In the genomic region with DNA sequence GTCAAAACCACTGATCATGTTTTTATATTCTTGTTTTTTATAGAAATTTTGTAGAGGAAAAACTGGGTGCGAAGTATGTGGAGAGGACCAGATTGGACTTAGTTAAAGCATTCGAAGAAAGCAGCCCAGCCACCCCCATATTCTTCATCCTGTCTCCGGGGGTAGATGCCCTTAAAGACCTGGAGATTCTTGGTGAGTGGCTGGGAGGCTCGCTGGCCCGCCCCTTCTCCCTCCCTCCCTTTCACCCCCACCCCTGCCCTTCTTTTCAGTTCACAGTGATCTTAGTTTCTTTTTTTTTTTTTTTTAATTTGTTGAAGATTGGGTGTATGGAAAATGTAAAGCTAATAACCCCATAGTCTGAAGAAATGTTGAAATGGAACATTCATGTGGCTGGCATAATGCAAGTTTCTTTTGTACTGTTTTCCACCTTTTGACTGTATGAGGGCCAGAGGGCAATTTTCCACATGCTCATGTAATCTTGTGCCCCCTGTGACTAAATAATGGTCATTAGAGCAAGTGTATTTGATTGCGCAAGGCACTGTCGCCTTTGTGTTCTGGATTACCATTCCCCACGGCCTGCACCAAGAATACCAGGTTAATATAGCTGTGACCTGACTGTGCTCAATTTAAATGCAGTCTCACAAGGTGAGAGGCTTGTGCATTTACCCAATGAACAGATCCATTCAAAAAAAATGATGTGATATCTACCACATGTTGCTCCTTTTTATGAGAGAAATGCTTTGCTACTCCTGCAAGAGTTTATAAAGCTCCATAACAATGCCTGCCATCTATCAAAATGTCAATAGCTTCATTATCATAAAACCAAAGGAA, we compare ENCODE assay signal across 33 cellular contexts.
DNase-seq lines count a peak whose midpoint lies in the region; ATAC-seq and TF ChIP-seq lines count a peak whose summit lies in the region.
"Had no signal": no experiment of that assay in that cellular context is flagged by ENCODE, and none has a peak within 500 bp of the region (broad histone marks: within the 10 kb centered on the region; RNA-seq: fewer than 3 reads in every experiment).

No MANE protein-coding gene starts in this region.

- WGBS in HUES64, result 70% methylated on average over 3 of the region's 8 CpGs
- WGBS in iPS DF 6.9 (ENCODE audit: insufficient coverage, insufficient read length), result no CpG with 5 or more reads among the region's 8 CpGs

- peaks cover 9% of the 10 kb centered on the region; the same call in 2 of the 3 replicates for H3K36me3 Mint-ChIP-seq in GM23338 (ENCODE audit: low read depth)
- H3K36me3 Mint-ChIP-seq: activated naive CD4-positive, alpha-beta T cell treated with anti-CD3 and anti-CD28 coated beads, Interleukin-2, amount 50 U/mL, for 24 hours; CD8-positive, alpha-beta memory T cell had no signal

- ATAC-seq in GM23338 (peak; percentile 51), lower lobe of right lung (no peak)
- ATAC-seq: activated CD8-positive, alpha-beta memory T cell treated with anti-CD3 and anti-CD28 coated beads, Interleukin-2, amount 10 ng/mL, durations not matched to agents 7 days and 5 days; activated T-cell treated with anti-CD3 and anti-CD28 coated beads, Interleukin-2, amount 50 U/mL, for 72 hours; gastrocnemius medialis; left lung had no signal

- peaks cover 8% of the 10 kb centered on the region; the same call in 1 of the 2 replicates for H3K9me2 ChIP-seq in GM23338 (ENCODE audit: insufficient read depth)

- H3K9me3 ChIP-seq in HUES64 (ENCODE audit: insufficient read depth, low read depth, low read length) (no peaks in the 10 kb centered on the region), iPS DF 6.9 (ENCODE audit: control insufficient read depth, insufficient read depth, low read length) (no peaks in the 10 kb centered on the region), lower lobe of right lung (no peaks in the 10 kb centered on the region)
- H3K9me3 ChIP-seq: BE2C, gastrocnemius medialis, left lung, MG63, Peyer's patch, stomach, thyroid gland had no signal

- intact Hi-C loops in lower lobe of right lung (cut with DNase I), result no loop called here

- no peak overlapping the region for H3K9ac ChIP-seq in HUES64 (ENCODE audit: low read depth, low read length)

- H3K27me3 ChIP-seq in GM23338 (ENCODE audit: insufficient read depth) (no peaks in the 10 kb centered on the region), HUES64 (ENCODE audit: insufficient read depth, low read length) (no peaks in the 10 kb centered on the region), iPS DF 6.9 (ENCODE audit: control insufficient read depth, insufficient read depth, low read length) (no peaks in the 10 kb centered on the region), lower lobe of right lung (ENCODE audit: low read depth) (no peaks in the 10 kb centered on the region)
- H3K27me3 ChIP-seq: BE2C, cardiac muscle cell, gastrocnemius medialis, hepatocyte, left lung, MG63, Peyer's patch, stomach, thyroid gland had no signal

- H3K4me3 Mint-ChIP-seq in GM23338, result no peak overlapping the region
- H3K4me3 Mint-ChIP-seq: activated CD8-positive, alpha-beta memory T cell treated with anti-CD3 and anti-CD28 coated beads, Interleukin-2, amount 10 ng/mL, durations not matched to agents 7 days and 5 days; activated naive CD4-positive, alpha-beta T cell treated with anti-CD3 and anti-CD28 coated beads, Interleukin-2, amount 50 U/mL, for 24 hours; activated T-cell treated with anti-CD3 and anti-CD28 coated beads, Interleukin-2, amount 50 U/mL, for 72 hours; CD8-positive, alpha-beta memory T cell had no signal

- no peak for TF ChIP-seq CTCF in GM23338 (conservative IDR thresholded peaks at IDR 0.05; ENCODE audit: low read depth in 2 of 2)
- TF ChIP-seq CTCF in lower lobe of right lung (IDR thresholded peaks at IDR 0.05), result no peak

- H3K4me1 ChIP-seq in GM23338 (ENCODE audit: insufficient read depth) (peaks cover 76% of the 10 kb centered on the region), HUES64 (ENCODE audit: insufficient read depth, low read length) (peaks cover 58% of the 10 kb centered on the region), iPS DF 6.9 (ENCODE audit: control insufficient read depth, insufficient read depth, low read length) (peaks cover 14% of the 10 kb centered on the region), lower lobe of right lung (no peaks in the 10 kb centered on the region)
- H3K4me1 ChIP-seq: BE2C, gastrocnemius medialis, left lung, stomach, thyroid gland had no signal

- H3K79me2 ChIP-seq in GM23338 (replicated peaks; ENCODE audit: insufficient read depth), result no peaks in the 10 kb centered on the region
- H3K79me2 ChIP-seq: hepatocyte had no signal

- no peaks in the 10 kb centered on the region for H3K9me3 Mint-ChIP-seq in GM23338
- H3K9me3 Mint-ChIP-seq: activated naive CD4-positive, alpha-beta T cell treated with anti-CD3 and anti-CD28 coated beads, Interleukin-2, amount 50 U/mL, for 24 hours; activated T-cell treated with anti-CD3 and anti-CD28 coated beads, Interleukin-2, amount 50 U/mL, for 72 hours had no signal

- H3F3A ChIP-seq in GM23338 (replicated peaks; ENCODE audit: low read depth), result peaks cover 16% of the 10 kb centered on the region

- peak overlapping the region; percentile 90 for H3K27ac Mint-ChIP-seq in GM23338
- H3K27ac Mint-ChIP-seq: activated CD8-positive, alpha-beta memory T cell treated with anti-CD3 and anti-CD28 coated beads, Interleukin-2, amount 10 ng/mL, durations not matched to agents 7 days and 5 days; activated naive CD4-positive, alpha-beta T cell treated with anti-CD3 and anti-CD28 coated beads, Interleukin-2, amount 50 U/mL, for 24 hours; activated T-cell treated with anti-CD3 and anti-CD28 coated beads, Interleukin-2, amount 50 U/mL, for 72 hours; CD8-positive, alpha-beta memory T cell had no signal

- peaks cover 4% of the 10 kb centered on the region for H3K27me3 Mint-ChIP-seq in GM23338 (ENCODE audit: insufficient read depth, low read depth, poor library complexity)
- H3K27me3 Mint-ChIP-seq: activated naive CD4-positive, alpha-beta T cell treated with anti-CD3 and anti-CD28 coated beads, Interleukin-2, amount 50 U/mL, for 24 hours had no signal

- peak overlapping the region; percentile 88 for H3K27ac ChIP-seq in GM23338 (ENCODE audit: low read depth)
- peak overlapping the region; percentile 59 for H3K27ac ChIP-seq in HUES64 (ENCODE audit: low read depth, low read length)
- H3K27ac ChIP-seq in iPS DF 6.9 (ENCODE audit: low read length), result peak overlapping the region; percentile 66
- H3K27ac ChIP-seq in lower lobe of right lung, result no peak overlapping the region
- H3K27ac ChIP-seq: cardiac muscle cell, gastrocnemius medialis, hepatocyte, left lung, Peyer's patch, skin epidermis, stomach, thyroid gland had no signal

- H3K36me3 ChIP-seq in GM23338 (ENCODE audit: insufficient read depth), result no peaks in the 10 kb centered on the region; the same call in 1 of the 2 replicates
- H3K36me3 ChIP-seq in HUES64 (ENCODE audit: insufficient read depth, low read length), result no peaks in the 10 kb centered on the region
- no peaks in the 10 kb centered on the region for H3K36me3 ChIP-seq in iPS DF 6.9 (ENCODE audit: control insufficient read depth, insufficient read depth, low read length)
- no peaks in the 10 kb centered on the region for H3K36me3 ChIP-seq in lower lobe of right lung
- H3K36me3 ChIP-seq: BE2C, cardiac muscle cell, gastrocnemius medialis, left lung, MG63, Peyer's patch, stomach, thyroid gland had no signal

- H4K20me1 ChIP-seq in GM23338 (replicated peaks; ENCODE audit: insufficient read depth), result no peaks in the 10 kb centered on the region

- H3K4me2 ChIP-seq in GM23338, result peak overlapping the region; percentile 71
- H3K4me2 ChIP-seq: hepatocyte had no signal

- peak; percentile 47 for DNase-seq in GM23338 (ENCODE audit: low spot score)
- DNase-seq in NCI-H774 (lab: John Stamatoyannopoulos, UW), result peak; percentile 8
- DNase-seq in iPS DF 6.9 (ENCODE audit: low read depth, low spot score), result no peak
- no peak for DNase-seq in NCI-H1105 (lab: John Stamatoyannopoulos, UW)
- DNase-seq in T-helper 2 cell, result no peak
- DNase-seq in effector CD4-positive, alpha-beta T cell, result no peak
- no peak for DNase-seq in lower lobe of right lung
- DNase-seq: ACHN; activated CD8-positive, alpha-beta memory T cell treated with anti-CD3 and anti-CD28 coated beads, Interleukin-2, amount 10 ng/mL, durations not matched to agents 7 days and 5 days; activated T-cell treated with anti-CD3 and anti-CD28 coated beads, Interleukin-2, amount 50 U/mL, for 72 hours; amygdala; BE2C; CD8-positive, alpha-beta memory T cell; DMS153; gastrocnemius medialis; KBM-7; left lung; MG63; NCI-H1436 treated with DMSO at 0.1 percent for 48 hours; NCI-H2171 treated with DMSO at 0.1 percent for 48 hours; NCI-H524 treated with DMSO at 0.1 percent for 48 hours; nucleus accumbens; Peyer's patch; SHP77 treated with DMSO at 0.1 percent for 48 hours; stimulated activated CD8-positive, alpha-beta memory T cell treated with anti-CD3 and anti-CD28 coated beads, Interleukin-4, amount 100 ng/mL, for 48 hours; stomach; T1000; thyroid gland had no signal

- no peak overlapping the region for H2AFZ ChIP-seq in GM23338
- H2AFZ ChIP-seq: hepatocyte had no signal

- H3K4me3 ChIP-seq in GM23338, result peak overlapping the region; percentile 25
- H3K4me3 ChIP-seq in HUES64 (ENCODE audit: low read length), result no peak overlapping the region
- no peak overlapping the region for H3K4me3 ChIP-seq in iPS DF 6.9 (ENCODE audit: low read length)
- H3K4me3 ChIP-seq in lower lobe of right lung, result no peak overlapping the region
- H3K4me3 ChIP-seq: cardiac muscle cell, gastrocnemius medialis, hepatocyte, left lung, MG63, Peyer's patch, skin epidermis, stomach, thyroid gland had no signal

- peaks cover 68% of the 10 kb centered on the region for H3K4me1 Mint-ChIP-seq in GM23338
- H3K4me1 Mint-ChIP-seq: activated CD8-positive, alpha-beta memory T cell treated with anti-CD3 and anti-CD28 coated beads, Interleukin-2, amount 10 ng/mL, durations not matched to agents 7 days and 5 days; activated naive CD4-positive, alpha-beta T cell treated with anti-CD3 and anti-CD28 coated beads, Interleukin-2, amount 50 U/mL, for 24 hours; CD8-positive, alpha-beta memory T cell had no signal

Comparison
In these comparisons a context has a peak if more than half of its experiments do, and no peak if none do; other contexts are left out.
1. DNase-seq: peak in GM23338 (single experiment) and NCI-H774 (single experiment); none in iPS DF 6.9 (single experiment), NCI-H1105 (single experiment), T-helper 2 cell (0 of 5), effector CD4-positive, alpha-beta T cell (single experiment) and lower lobe of right lung (single experiment).